Comparison of ENCODE assay signal across 1 cellular context in the genomic region with DNA sequence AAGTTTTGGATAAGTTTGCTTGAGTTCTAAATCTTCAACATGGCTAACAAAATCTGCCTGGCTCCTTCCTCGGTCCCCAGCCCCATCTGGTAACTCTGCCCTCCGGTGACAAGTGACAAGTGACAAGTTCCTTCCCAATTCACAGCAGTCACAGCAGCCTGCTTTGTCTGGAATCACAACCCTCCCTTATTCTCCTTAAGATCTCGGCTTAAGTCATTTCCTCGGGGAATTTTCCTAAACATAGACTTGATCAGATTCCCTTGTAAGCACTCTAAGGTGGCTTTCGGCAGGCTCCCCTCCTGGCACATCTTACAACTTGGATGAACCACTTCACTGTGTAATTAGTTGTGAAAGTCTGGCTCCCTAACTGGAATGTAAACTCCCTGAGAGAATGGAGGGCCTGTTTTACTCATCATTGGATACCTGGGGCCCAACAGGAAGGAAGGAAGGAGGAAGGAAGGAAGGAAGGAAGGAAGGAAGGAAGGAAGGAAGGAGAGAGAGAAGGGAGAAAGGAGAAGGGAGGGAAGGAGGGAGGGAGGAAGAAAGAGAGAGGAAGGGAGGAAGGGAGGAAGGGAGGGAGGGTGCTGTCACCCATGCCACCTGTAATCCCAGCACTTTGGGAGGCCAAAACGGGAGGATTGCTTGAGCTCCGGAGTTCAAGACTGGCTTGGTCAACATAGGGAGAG.
TF ChIP-seq lines count a peak whose summit lies in the region.

No MANE protein-coding gene starts in this region.

TF ChIP-seq in GM23338, 12 proteins besides CTCF, POLR2A, EP300 and RAD21 (continued from another document):
- no peak for TF ChIP-seq STAT1 (IDR thresholded peaks at IDR 0.05; ENCODE audit: unreplicated experiment)
- no peak for TF ChIP-seq ZNF114 (CRISPR knock-in tag; IDR thresholded peaks at IDR 0.05)
- no peak for TF ChIP-seq CREB1 (CRISPR knock-in tag; IDR thresholded peaks at IDR 0.05; ENCODE audit: low read depth)
- no peak for TF ChIP-seq POLR2AphosphoS5 (IDR thresholded peaks at IDR 0.05; ENCODE audit: low read depth)
- TF ChIP-seq, protein P1, sequence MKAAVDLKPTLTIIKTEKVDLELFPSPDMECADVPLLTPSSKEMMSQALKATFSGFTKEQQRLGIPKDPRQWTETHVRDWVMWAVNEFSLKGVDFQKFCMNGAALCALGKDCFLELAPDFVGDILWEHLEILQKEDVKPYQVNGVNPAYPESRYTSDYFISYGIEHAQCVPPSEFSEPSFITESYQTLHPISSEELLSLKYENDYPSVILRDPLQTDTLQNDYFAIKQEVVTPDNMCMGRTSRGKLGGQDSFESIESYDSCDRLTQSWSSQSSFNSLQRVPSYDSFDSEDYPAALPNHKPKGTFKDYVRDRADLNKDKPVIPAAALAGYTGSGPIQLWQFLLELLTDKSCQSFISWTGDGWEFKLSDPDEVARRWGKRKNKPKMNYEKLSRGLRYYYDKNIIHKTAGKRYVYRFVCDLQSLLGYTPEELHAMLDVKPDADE (IDR thresholded peaks at IDR 0.05), result no peak
- TF ChIP-seq ZNF331 (CRISPR knock-in tag; IDR thresholded peaks at IDR 0.05; ENCODE audit: low read depth), result no peak
- TF ChIP-seq, protein P2, sequence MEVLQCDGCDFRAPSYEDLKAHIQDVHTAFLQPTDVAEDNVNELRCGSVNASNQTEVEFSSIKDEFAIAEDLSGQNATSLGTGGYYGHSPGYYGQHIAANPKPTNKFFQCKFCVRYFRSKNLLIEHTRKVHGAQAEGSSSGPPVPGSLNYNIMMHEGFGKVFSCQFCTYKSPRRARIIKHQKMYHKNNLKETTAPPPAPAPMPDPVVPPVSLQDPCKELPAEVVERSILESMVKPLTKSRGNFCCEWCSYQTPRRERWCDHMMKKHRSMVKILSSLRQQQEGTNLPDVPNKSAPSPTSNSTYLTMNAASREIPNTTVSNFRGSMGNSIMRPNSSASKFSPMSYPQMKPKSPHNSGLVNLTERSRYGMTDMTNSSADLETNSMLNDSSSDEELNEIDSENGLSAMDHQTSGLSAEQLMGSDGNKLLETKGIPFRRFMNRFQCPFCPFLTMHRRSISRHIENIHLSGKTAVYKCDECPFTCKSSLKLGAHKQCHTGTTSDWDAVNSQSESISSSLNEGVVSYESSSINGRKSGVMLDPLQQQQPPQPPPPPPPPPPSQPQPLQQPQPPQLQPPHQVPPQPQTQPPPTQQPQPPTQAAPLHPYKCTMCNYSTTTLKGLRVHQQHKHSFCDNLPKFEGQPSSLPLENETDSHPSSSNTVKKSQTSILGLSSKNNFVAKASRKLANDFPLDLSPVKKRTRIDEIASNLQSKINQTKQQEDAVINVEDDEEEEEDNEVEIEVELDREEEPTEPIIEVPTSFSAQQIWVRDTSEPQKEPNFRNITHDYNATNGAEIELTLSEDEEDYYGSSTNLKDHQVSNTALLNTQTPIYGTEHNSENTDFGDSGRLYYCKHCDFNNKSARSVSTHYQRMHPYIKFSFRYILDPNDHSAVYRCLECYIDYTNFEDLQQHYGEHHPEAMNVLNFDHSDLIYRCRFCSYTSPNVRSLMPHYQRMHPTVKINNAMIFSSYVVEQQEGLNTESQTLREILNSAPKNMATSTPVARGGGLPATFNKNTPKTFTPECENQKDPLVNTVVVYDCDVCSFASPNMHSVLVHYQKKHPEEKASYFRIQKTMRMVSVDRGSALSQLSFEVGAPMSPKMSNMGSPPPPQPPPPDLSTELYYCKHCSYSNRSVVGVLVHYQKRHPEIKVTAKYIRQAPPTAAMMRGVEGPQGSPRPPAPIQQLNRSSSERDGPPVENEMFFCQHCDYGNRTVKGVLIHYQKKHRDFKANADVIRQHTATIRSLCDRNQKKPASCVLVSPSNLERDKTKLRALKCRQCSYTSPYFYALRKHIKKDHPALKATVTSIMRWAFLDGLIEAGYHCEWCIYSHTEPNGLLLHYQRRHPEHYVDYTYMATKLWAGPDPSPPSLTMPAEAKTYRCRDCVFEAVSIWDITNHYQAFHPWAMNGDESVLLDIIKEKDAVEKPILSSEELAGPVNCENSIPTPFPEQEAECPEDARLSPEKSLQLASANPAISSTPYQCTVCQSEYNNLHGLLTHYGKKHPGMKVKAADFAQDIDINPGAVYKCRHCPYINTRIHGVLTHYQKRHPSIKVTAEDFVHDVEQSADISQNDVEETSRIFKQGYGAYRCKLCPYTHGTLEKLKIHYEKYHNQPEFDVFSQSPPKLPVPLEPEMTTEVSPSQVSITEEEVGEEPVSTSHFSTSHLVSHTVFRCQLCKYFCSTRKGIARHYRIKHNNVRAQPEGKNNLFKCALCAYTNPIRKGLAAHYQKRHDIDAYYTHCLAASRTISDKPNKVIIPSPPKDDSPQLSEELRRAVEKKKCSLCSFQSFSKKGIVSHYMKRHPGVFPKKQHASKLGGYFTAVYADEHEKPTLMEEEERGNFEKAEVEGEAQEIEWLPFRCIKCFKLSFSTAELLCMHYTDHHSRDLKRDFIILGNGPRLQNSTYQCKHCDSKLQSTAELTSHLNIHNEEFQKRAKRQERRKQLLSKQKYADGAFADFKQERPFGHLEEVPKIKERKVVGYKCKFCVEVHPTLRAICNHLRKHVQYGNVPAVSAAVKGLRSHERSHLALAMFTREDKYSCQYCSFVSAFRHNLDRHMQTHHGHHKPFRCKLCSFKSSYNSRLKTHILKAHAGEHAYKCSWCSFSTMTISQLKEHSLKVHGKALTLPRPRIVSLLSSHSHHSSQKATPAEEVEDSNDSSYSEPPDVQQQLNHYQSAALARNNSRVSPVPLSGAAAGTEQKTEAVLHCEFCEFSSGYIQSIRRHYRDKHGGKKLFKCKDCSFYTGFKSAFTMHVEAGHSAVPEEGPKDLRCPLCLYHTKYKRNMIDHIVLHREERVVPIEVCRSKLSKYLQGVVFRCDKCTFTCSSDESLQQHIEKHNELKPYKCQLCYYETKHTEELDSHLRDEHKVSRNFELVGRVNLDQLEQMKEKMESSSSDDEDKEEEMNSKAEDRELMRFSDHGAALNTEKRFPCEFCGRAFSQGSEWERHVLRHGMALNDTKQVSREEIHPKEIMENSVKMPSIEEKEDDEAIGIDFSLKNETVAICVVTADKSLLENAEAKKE (CRISPR knock-in tag; IDR thresholded peaks at IDR 0.05), result no peak
- TF ChIP-seq EZH2 (IDR thresholded peaks at IDR 0.05; ENCODE audit: low read depth, unreplicated experiment), result no peak
